1 cellular context compared by ENCODE assay signal in the genomic region with DNA sequence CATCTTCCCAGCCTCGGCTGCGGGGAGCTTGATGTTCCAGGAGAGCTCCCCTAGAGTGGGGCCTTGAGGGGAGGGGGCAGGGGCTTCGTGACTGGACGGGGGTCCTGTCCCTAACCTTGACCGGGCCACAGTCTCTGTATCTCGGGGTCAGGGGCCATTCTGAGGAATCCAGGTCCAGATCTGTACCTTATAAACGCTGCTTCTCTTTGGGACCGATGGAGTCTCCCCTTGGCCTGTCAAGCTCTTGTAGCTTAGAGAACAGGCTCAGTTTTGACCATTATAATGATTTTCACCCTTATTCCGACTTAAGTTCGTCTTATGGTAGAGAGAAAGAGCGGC.
TF ChIP-seq lines count a peak whose summit lies in the region.

No MANE protein-coding gene starts in this region.

TF ChIP-seq in GM12878, 131 proteins besides CTCF, POLR2A, EP300 and RAD21:
- 0 out of 2 replicates have a peak, but pooled peaks have one; percentile 48 for TF ChIP-seq NR2F1 (conservative IDR thresholded peaks at IDR 0.05)
- no peak for TF ChIP-seq NRF1 (conservative IDR thresholded peaks at IDR 0.05; ENCODE audit: low read depth, low read length)
- 0 out of 4 replicates have a peak, but pooled peaks of 1 of the 2 experiments have one; percentile 5 for TF ChIP-seq BHLHE40 (IDR thresholded peaks at IDR 0.05; ENCODE audit: borderline replicate concordance in 1 of 2, low read depth in 2 of 2, low read length in 1 of 2)
- TF ChIP-seq, protein P1, sequence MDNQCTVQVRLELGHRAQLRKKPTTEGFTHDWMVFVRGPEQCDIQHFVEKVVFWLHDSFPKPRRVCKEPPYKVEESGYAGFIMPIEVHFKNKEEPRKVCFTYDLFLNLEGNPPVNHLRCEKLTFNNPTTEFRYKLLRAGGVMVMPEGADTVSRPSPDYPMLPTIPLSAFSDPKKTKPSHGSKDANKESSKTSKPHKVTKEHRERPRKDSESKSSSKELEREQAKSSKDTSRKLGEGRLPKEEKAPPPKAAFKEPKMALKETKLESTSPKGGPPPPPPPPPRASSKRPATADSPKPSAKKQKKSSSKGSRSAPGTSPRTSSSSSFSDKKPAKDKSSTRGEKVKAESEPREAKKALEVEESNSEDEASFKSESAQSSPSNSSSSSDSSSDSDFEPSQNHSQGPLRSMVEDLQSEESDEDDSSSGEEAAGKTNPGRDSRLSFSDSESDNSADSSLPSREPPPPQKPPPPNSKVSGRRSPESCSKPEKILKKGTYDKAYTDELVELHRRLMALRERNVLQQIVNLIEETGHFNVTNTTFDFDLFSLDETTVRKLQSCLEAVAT (IDR thresholded peaks at IDR 0.05) = no peak
- TF ChIP-seq, protein P2, sequence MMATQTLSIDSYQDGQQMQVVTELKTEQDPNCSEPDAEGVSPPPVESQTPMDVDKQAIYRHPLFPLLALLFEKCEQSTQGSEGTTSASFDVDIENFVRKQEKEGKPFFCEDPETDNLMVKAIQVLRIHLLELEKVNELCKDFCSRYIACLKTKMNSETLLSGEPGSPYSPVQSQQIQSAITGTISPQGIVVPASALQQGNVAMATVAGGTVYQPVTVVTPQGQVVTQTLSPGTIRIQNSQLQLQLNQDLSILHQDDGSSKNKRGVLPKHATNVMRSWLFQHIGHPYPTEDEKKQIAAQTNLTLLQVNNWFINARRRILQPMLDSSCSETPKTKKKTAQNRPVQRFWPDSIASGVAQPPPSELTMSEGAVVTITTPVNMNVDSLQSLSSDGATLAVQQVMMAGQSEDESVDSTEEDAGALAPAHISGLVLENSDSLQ (IDR thresholded peaks at IDR 0.05) = no peak
- TF ChIP-seq, protein P3, sequence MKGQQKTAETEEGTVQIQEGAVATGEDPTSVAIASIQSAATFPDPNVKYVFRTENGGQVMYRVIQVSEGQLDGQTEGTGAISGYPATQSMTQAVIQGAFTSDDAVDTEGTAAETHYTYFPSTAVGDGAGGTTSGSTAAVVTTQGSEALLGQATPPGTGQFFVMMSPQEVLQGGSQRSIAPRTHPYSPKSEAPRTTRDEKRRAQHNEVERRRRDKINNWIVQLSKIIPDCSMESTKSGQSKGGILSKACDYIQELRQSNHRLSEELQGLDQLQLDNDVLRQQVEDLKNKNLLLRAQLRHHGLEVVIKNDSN (IDR thresholded peaks at IDR 0.05; ENCODE audit: borderline replicate concordance, extremely low read length, insufficient read depth, low read depth, low read length) = no peak
- peak; percentile 5; the same call in 1 of the 2 replicates for TF ChIP-seq PAX5 (IDR thresholded peaks at IDR 0.05; ENCODE audit: borderline replicate concordance, low read depth, low read length)
- 0 out of 2 replicates have a peak, but pooled peaks have one; percentile 87 for TF ChIP-seq PML (IDR thresholded peaks at IDR 0.05; ENCODE audit: low read length)
